Comparison of ENCODE assay signal across 23 cellular contexts in genomic region chr15:27757050-27757449, GRCh38.
"Had no signal": no experiment of that assay in that cellular context is flagged by ENCODE, and none has a peak within 500 bp of the region (broad histone marks: within the 10 kb centered on the region; RNA-seq: fewer than 3 reads in every experiment).

No MANE protein-coding gene starts in this region.

- H3K36me3 ChIP-seq: breast epithelium, heart left ventricle, neutrophil, ovary, prostate gland, right atrium auricular region, spleen, uterus had no signal

- H3K4me1 ChIP-seq: breast epithelium, heart left ventricle, prostate gland, right atrium auricular region, spleen, testis, uterus had no signal

- ATAC-seq: activated T-cell treated with anti-CD3 and anti-CD28 coated beads, Interleukin-2, amount 50 U/mL, for 4 hours; heart left ventricle; left colon; WTC11 had no signal

- H3K4me3 ChIP-seq: breast epithelium, coronary artery, heart left ventricle, ovary, prostate gland, right atrium auricular region, spleen, testis, uterus had no signal

- H3K27me3 ChIP-seq: breast epithelium, neutrophil, ovary, right atrium auricular region, spleen, testis, uterus had no signal

- FAIRE-seq: TTC549 had no signal

- DNase-seq: activated CD4-positive, alpha-beta T cell treated with anti-CD3 and anti-CD28 coated beads, Interleukin-2, amount 50 U/mL, for 4 hours; activated CD8-positive, alpha-beta memory T cell treated with anti-CD3 and anti-CD28 coated beads, Interleukin-2, amount 50 U/mL, for 48 hours; activated naive CD4-positive, alpha-beta T cell treated with Interleukin-2 at 50 U/mL for 16 hours; activated naive CD8-positive, alpha-beta T cell treated with anti-CD3 and anti-CD28 coated beads for 36 hours; activated T-cell treated with anti-CD3 and anti-CD28 coated beads, Interleukin-2, amount 50 U/mL, for 4 hours; heart left ventricle; islet precursor cell; left colon; mesenchymal stem cell; ovary; spleen; stimulated activated CD4-positive, alpha-beta T cell treated with anti-CD3 and anti-CD28 coated beads, Interleukin-4, amount 100 ng/mL, for 1 hour; stimulated activated naive CD4-positive, alpha-beta T cell; testis; trophoblast cell; uterus had no signal

- H3K27ac ChIP-seq: breast epithelium, coronary artery, heart left ventricle, neutrophil, ovary, prostate gland, right atrium auricular region, spleen, testis, uterus had no signal

- H3K9me3 ChIP-seq: breast epithelium, heart left ventricle, neutrophil, ovary, prostate gland, right atrium auricular region, testis, uterus had no signal
